10 cellular contexts compared by ENCODE assay signal in the genomic region with DNA sequence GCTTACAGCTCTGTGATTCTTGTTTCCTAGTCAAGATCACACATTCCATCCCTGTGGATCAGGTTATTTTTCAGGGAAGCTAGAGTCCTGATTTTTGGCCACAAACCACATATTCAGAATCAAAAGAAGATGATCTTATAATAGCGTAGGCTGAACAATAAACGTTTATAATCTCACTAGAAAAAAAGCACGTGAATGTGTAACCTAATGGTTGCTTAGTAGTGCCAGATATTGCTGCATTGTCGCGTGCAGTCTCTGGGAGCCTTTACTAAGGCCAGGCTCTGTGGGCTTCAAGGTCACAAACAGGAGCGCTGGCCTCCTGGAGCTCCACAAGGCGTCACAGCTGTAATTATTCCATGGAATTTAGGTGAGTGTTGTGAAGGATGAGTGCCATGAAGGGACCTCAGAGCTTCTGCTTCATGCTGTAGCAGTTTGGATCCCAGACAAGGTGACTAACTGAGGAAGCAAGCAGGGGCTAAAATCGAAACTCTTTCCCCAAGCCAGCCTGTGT. TPM values are rescaled to one million over a fixed set of nuclear protein-coding genes. Genes with fewer than 3 reads are reported as not detected.
A peak's percentile ranks its signal among the peaks of the same experiment; 100 is the strongest.
DNase-seq lines count a peak whose midpoint lies in the region; ATAC-seq and TF ChIP-seq lines count a peak whose summit lies in the region.
"Had no signal": no experiment of that assay in that cellular context is flagged by ENCODE, and none has a peak within 500 bp of the region (broad histone marks: within the 10 kb centered on the region; RNA-seq: fewer than 3 reads in every experiment).

No MANE protein-coding gene starts in this region.

- POLR2A ChIA-PET in PC-3 (lab: Charles Lee; ENCODE audit: unreplicated experiment): no interaction called here

- no peaks in the 10 kb centered on the region for H3F3A ChIP-seq in PC-3 (ENCODE audit: low read length, unreplicated experiment)

- no peak for TF ChIP-seq POLR2A in stomach (IDR thresholded peaks at IDR 0.05)

- 46 to 64% (median 54%) methylated on average over 8 of the region's 8 CpGs for WGBS in stomach, 5 donors

- H3K4me3 ChIP-seq in stomach: no peak overlapping the region
- no peak overlapping the region for H3K4me3 ChIP-seq in PC-3 (ENCODE audit: low read length)
- H3K4me3 ChIP-seq: A549 had no signal

- H3K4me3 Mint-ChIP-seq in T-helper 1 cell treated with Interleukin-12 subunit alpha and Interleukin-12 subunit beta and Interleukin-4 antibody, amounts not matched to agents 30 μg/mL and 1 μg/mL, for 36 hours: peak overlapping the region; percentile 68
- peak overlapping the region; percentile 34 for H3K4me3 Mint-ChIP-seq in activated T-helper 1 cell treated with anti-CD3 and anti-CD28 coated beads, Interleukin-12 subunit alpha, Interleukin-12 subunit beta, Interleukin-2, Interleukin-4 antibody, amounts not matched to agents 30 ng/mL and 10 ng/mL and 1 ng/mL, durations not matched to agents 14 hours and 24 hours and 36 hours

- BruUV-seq in PC-3 (replicated peaks; lab: Mats Ljungman, UMichigan): no TSS peak

- TF ChIP-seq EP300 in stomach (IDR thresholded peaks at IDR 0.05): no peak

- peaks cover 12% of the 10 kb centered on the region for H3K79me2 ChIP-seq in PC-3 (ENCODE audit: low read length)

- H3K27me3 ChIP-seq in stomach (no peaks in the 10 kb centered on the region), PC-3 (ENCODE audit: low read length) (no peaks in the 10 kb centered on the region)

- no peaks in the 10 kb centered on the region for H3K9me2 ChIP-seq in PC-3 (replicated peaks; ENCODE audit: low read length)

- no peak overlapping the region for H3K9ac ChIP-seq in PC-3 (ENCODE audit: low read length)

- intact Hi-C loops in activated T-helper 1 cell treated with anti-CD3 and anti-CD28 coated beads, Interleukin-12 subunit alpha, Interleukin-12 subunit beta, Interleukin-2, Interleukin-4 antibody, amounts not matched to agents 30 ng/mL and 10 ng/mL and 1 ng/mL, durations not matched to agents 14 hours and 24 hours and 36 hours (cut with micrococcal nuclease): no loop called here
- intact Hi-C loops in stomach (cut with DNase I; ENCODE audit: low total_unique reads): no loop called here
- intact Hi-C loops in head of caudate nucleus (cut with DNase I): loop anchor here (10.0 kb wide), 1 partner anchor 50 kb away; a partner anchor contains a TSS
- intact Hi-C loops in PC-3 (cut with micrococcal nuclease): no loop called here

- DNase-seq in T-helper 1 cell (no peak), kidney tubule cell (ENCODE audit: low spot score) (peak; percentile 67), stomach (no peak), head of caudate nucleus (no peak), PC-3 (no peak)
- no peak for DNase-seq in activated T-helper 1 cell treated with anti-CD3 and anti-CD28 coated beads, Interleukin-12 subunit alpha, Interleukin-12 subunit beta, Interleukin-2, Interleukin-4 antibody, amounts not matched to agents 30 ng/mL and 10 ng/mL and 1 ng/mL, durations not matched to agents 14 hours and 24 hours and 36 hours (ENCODE audit: low spot score)
- DNase-seq: stimulated activated CD4-positive, alpha-beta T cell treated with anti-CD3 and anti-CD28 coated beads, Interleukin-2, amount 100 ng/mL, for 48 hours had no signal

- CTCF ChIA-PET in PC-3 (lab: Charles Lee): no interaction called here

- H3K9me3 ChIP-seq in stomach: no peaks in the 10 kb centered on the region
- no peaks in the 10 kb centered on the region for H3K9me3 ChIP-seq in PC-3 (ENCODE audit: low read length)
- H3K9me3 ChIP-seq: A549 had no signal

- H4K20me1 ChIP-seq in PC-3 (ENCODE audit: low read length): no peaks in the 10 kb centered on the region

- H3K36me3 ChIP-seq in stomach (no peaks in the 10 kb centered on the region), PC-3 (ENCODE audit: low read depth, low read length) (no peaks in the 10 kb centered on the region)

- peaks cover 21% of the 10 kb centered on the region for H3K36me3 Mint-ChIP-seq in T-helper 1 cell treated with Interleukin-12 subunit alpha and Interleukin-12 subunit beta and Interleukin-4 antibody, amounts not matched to agents 30 μg/mL and 1 μg/mL, for 36 hours (ENCODE audit: low read depth)
- peaks cover 23% of the 10 kb centered on the region for H3K36me3 Mint-ChIP-seq in activated T-helper 1 cell treated with anti-CD3 and anti-CD28 coated beads, Interleukin-12 subunit alpha, Interleukin-12 subunit beta, Interleukin-2, Interleukin-4 antibody, amounts not matched to agents 30 ng/mL and 10 ng/mL and 1 ng/mL, durations not matched to agents 14 hours and 24 hours and 36 hours (ENCODE audit: low read depth)

- H3K27me3 Mint-ChIP-seq in T-helper 1 cell treated with Interleukin-12 subunit alpha and Interleukin-12 subunit beta and Interleukin-4 antibody, amounts not matched to agents 30 μg/mL and 1 μg/mL, for 36 hours (ENCODE audit: low read depth): no peaks in the 10 kb centered on the region
- no peaks in the 10 kb centered on the region for H3K27me3 Mint-ChIP-seq in activated T-helper 1 cell treated with anti-CD3 and anti-CD28 coated beads, Interleukin-12 subunit alpha, Interleukin-12 subunit beta, Interleukin-2, Interleukin-4 antibody, amounts not matched to agents 30 ng/mL and 10 ng/mL and 1 ng/mL, durations not matched to agents 14 hours and 24 hours and 36 hours (ENCODE audit: insufficient read depth)

- no peak for ATAC-seq in GM18868 (IDR thresholded peaks at IDR 0.05; ENCODE audit: unreplicated experiment)
- no peak for ATAC-seq in PC-3
- ATAC-seq: A549 had no signal

- H3K4me1 ChIP-seq in stomach (peaks cover 0 to 29% (median 18%) of the 10 kb centered on the region in 4 donors), PC-3 (ENCODE audit: insufficient read depth, low read length) (0 out of 2 replicates have a peak, but pooled peaks cover 7% of the 10 kb centered on the region)

- no peak overlapping the region for H3K4me2 ChIP-seq in PC-3 (ENCODE audit: low read length)
- H3K4me2 ChIP-seq: A549 had no signal

- H3K27ac ChIP-seq in stomach: peak overlapping the region in 3 of 5 donors; percentile 14 to 54 (median 47)
- no peak overlapping the region for H3K27ac ChIP-seq in PC-3 (ENCODE audit: low read length)
- H3K27ac ChIP-seq: A549 had no signal

- peak overlapping the region; percentile 86 for H3K27ac Mint-ChIP-seq in T-helper 1 cell treated with Interleukin-12 subunit alpha and Interleukin-12 subunit beta and Interleukin-4 antibody, amounts not matched to agents 30 μg/mL and 1 μg/mL, for 36 hours
- peak overlapping the region; percentile 81 for H3K27ac Mint-ChIP-seq in activated T-helper 1 cell treated with anti-CD3 and anti-CD28 coated beads, Interleukin-12 subunit alpha, Interleukin-12 subunit beta, Interleukin-2, Interleukin-4 antibody, amounts not matched to agents 30 ng/mL and 10 ng/mL and 1 ng/mL, durations not matched to agents 14 hours and 24 hours and 36 hours

- TF ChIP-seq CTCF in stomach (IDR thresholded peaks at IDR 0.05) (no peak), PC-3 (conservative IDR thresholded peaks at IDR 0.05; ENCODE audit: low read depth, low read length) (no peak)

- H2AFZ ChIP-seq in PC-3 (ENCODE audit: low read length): no peak overlapping the region

- no peaks in the 10 kb centered on the region for H3K9me3 Mint-ChIP-seq in T-helper 1 cell treated with Interleukin-12 subunit alpha and Interleukin-12 subunit beta and Interleukin-4 antibody, amounts not matched to agents 30 μg/mL and 1 μg/mL, for 36 hours
- H3K9me3 Mint-ChIP-seq in activated T-helper 1 cell treated with anti-CD3 and anti-CD28 coated beads, Interleukin-12 subunit alpha, Interleukin-12 subunit beta, Interleukin-2, Interleukin-4 antibody, amounts not matched to agents 30 ng/mL and 10 ng/mL and 1 ng/mL, durations not matched to agents 14 hours and 24 hours and 36 hours: no peaks in the 10 kb centered on the region

- peaks cover 51% of the 10 kb centered on the region for H3K4me1 Mint-ChIP-seq in T-helper 1 cell treated with Interleukin-12 subunit alpha and Interleukin-12 subunit beta and Interleukin-4 antibody, amounts not matched to agents 30 μg/mL and 1 μg/mL, for 36 hours (ENCODE audit: low read depth)
- peaks cover 70% of the 10 kb centered on the region for H3K4me1 Mint-ChIP-seq in activated T-helper 1 cell treated with anti-CD3 and anti-CD28 coated beads, Interleukin-12 subunit alpha, Interleukin-12 subunit beta, Interleukin-2, Interleukin-4 antibody, amounts not matched to agents 30 ng/mL and 10 ng/mL and 1 ng/mL, durations not matched to agents 14 hours and 24 hours and 36 hours (ENCODE audit: low read depth)

RNA-seq across cellular contexts. Expression of a gene that starts 17.4 kb away (rescaled TPM):
- 54.8 and 61.9 TPM in 2 replicates for total RNA-seq in activated T-helper 1 cell treated with anti-CD3 and anti-CD28 coated beads, Interleukin-12 subunit alpha, Interleukin-12 subunit beta, Interleukin-2, Interleukin-4 antibody, amounts not matched to agents 30 ng/mL and 10 ng/mL and 1 ng/mL, durations not matched to agents 14 hours and 24 hours and 36 hours
- total RNA-seq in stomach (10 to 100 TPM; 22.9 to 60.8 (median 40.0) TPM), PC-3 (2014; rRNA removed) (29.2 and 37.2 TPM in 2 replicates)
- 10 to 100 TPM; 17.7 to 27.6 (median 24.7) TPM for polyA plus RNA-seq in stomach

RNA-seq across cellular contexts. Expression of a gene that starts 38.6 kb away (rescaled TPM):
- total RNA-seq in activated T-helper 1 cell treated with anti-CD3 and anti-CD28 coated beads, Interleukin-12 subunit alpha, Interleukin-12 subunit beta, Interleukin-2, Interleukin-4 antibody, amounts not matched to agents 30 ng/mL and 10 ng/mL and 1 ng/mL, durations not matched to agents 14 hours and 24 hours and 36 hours: 7.9 and 8.9 TPM in 2 replicates
- under 1 TPM in 1 of 5 donors, not detected in 4; 0.73 TPM for total RNA-seq in stomach
- polyA plus RNA-seq in stomach: under 1 TPM; 0.19 to 0.61 (median 0.23) TPM
- total RNA-seq in PC-3 (2014; rRNA removed): 0.52 and 2.1 TPM in 2 replicates

RNA-seq across cellular contexts. Expression of a gene that starts 50.8 kb away (rescaled TPM):
- total RNA-seq in activated T-helper 1 cell treated with anti-CD3 and anti-CD28 coated beads, Interleukin-12 subunit alpha, Interleukin-12 subunit beta, Interleukin-2, Interleukin-4 antibody, amounts not matched to agents 30 ng/mL and 10 ng/mL and 1 ng/mL, durations not matched to agents 14 hours and 24 hours and 36 hours: 4.0 and 4.8 TPM in 2 replicates
- total RNA-seq in stomach (100 to 1,000 TPM in 1 of 5 donors, 10 to 100 TPM in 2, 1 to 10 TPM in 1, under 1 TPM in 1; 0.29 to 119 (median 21.0) TPM), PC-3 (2014; rRNA removed) (2.8 and 3.5 TPM in 2 replicates)
- polyA plus RNA-seq in stomach: 1 to 10 TPM; 1.9 to 5.4 (median 4.4) TPM
